Comparison of ENCODE assay signal across 1 cellular context in genomic region chr7:80060218-80060806, GRCh38.
TF ChIP-seq lines count a peak whose summit lies in the region.

No MANE protein-coding gene starts in this region.

TF ChIP-seq in H1, 55 proteins besides CTCF, POLR2A, EP300 and RAD21 (continued from another document):
- TF ChIP-seq BRCA1 (IDR thresholded peaks at IDR 0.05; ENCODE audit: low read depth, low read length) (no peak), TAF7 (optimal IDR thresholded peaks at IDR 0.05; ENCODE audit: borderline replicate concordance, low read depth, low read length) (no peak), SP1 (IDR thresholded peaks at IDR 0.05; ENCODE audit: low read depth, low read length) (no peak), MAFK (IDR thresholded peaks at IDR 0.05; ENCODE audit: low read depth, low read length) (no peak)
